In genomic region chr18:22695674-22696073, GRCh38 we compare ENCODE assay signal across 18 cellular contexts.
"Had no signal": no experiment of that assay in that cellular context is flagged by ENCODE, and none has a peak within 500 bp of the region (broad histone marks: within the 10 kb centered on the region; RNA-seq: fewer than 3 reads in every experiment).

No MANE protein-coding gene starts in this region.

- H3K4me3 ChIP-seq: left ventricle myocardium inferior, pancreas, psoas muscle, right atrium auricular region, upper lobe of right lung had no signal

- H3K36me3 ChIP-seq: left ventricle myocardium inferior, pancreas, right atrium auricular region, upper lobe of right lung had no signal

- ATAC-seq: activated T-cell treated with anti-CD3 and anti-CD28 coated beads, Interleukin-2, amount 50 U/mL, for 4 hours; natural killer cell; stimulated activated naive CD8-positive, alpha-beta T cell treated with anti-CD3 and anti-CD28 coated beads, Interleukin-15, Interleukin-2, amounts not matched to agents 100 U/mL and 50 U/mL, for 24 hours had no signal

- H3K9me3 ChIP-seq: left ventricle myocardium inferior, pancreas, psoas muscle, right atrium auricular region, upper lobe of right lung had no signal

- H3K27ac ChIP-seq: left ventricle myocardium inferior, pancreas, psoas muscle, right atrium auricular region, upper lobe of right lung had no signal

- H3K27me3 ChIP-seq: pancreas, right atrium auricular region, upper lobe of right lung had no signal

- H3K4me1 ChIP-seq: left ventricle myocardium inferior, pancreas, psoas muscle, right atrium auricular region had no signal

- DNase-seq: activated CD8-positive, alpha-beta memory T cell treated with anti-CD3 and anti-CD28 coated beads, Interleukin-2, amount 50 U/mL, for 48 hours; activated naive CD4-positive, alpha-beta T cell treated with Interleukin-2 at 50 U/mL for 16 hours; activated naive CD8-positive, alpha-beta T cell treated with anti-CD3 and anti-CD28 coated beads for 36 hours; activated T-cell treated with anti-CD3 and anti-CD28 coated beads, Interleukin-2, amount 50 U/mL, for 4 hours; central memory CD4-positive, alpha-beta T cell; effector CD8-positive, alpha-beta T cell; hippocampal formation; midbrain; natural killer cell; stimulated activated CD4-positive, alpha-beta T cell treated with anti-CD3 and anti-CD28 coated beads, Interleukin-4, amount 100 ng/mL, for 24 hours; stimulated activated naive CD8-positive, alpha-beta T cell treated with anti-CD3 and anti-CD28 coated beads, Interleukin-15, Interleukin-2, amounts not matched to agents 100 U/mL and 50 U/mL, for 24 hours; T-helper 1 cell; T-helper 9 cell; upper lobe of right lung had no signal
